In genomic region chr1:169682077-169682476, GRCh38 we compare ENCODE assay signal across 1 cellular context.
TF ChIP-seq lines count a peak whose summit lies in the region.

No MANE protein-coding gene starts in this region.

TF ChIP-seq in SK-N-SH, 30 proteins besides CTCF, POLR2A, EP300 and RAD21 (continued from another document):
- TF ChIP-seq USF1 (IDR thresholded peaks at IDR 0.05; ENCODE audit: borderline replicate concordance, low read depth) = no peak
